Comparison of ENCODE assay signal across 15 cellular contexts in the genomic region with DNA sequence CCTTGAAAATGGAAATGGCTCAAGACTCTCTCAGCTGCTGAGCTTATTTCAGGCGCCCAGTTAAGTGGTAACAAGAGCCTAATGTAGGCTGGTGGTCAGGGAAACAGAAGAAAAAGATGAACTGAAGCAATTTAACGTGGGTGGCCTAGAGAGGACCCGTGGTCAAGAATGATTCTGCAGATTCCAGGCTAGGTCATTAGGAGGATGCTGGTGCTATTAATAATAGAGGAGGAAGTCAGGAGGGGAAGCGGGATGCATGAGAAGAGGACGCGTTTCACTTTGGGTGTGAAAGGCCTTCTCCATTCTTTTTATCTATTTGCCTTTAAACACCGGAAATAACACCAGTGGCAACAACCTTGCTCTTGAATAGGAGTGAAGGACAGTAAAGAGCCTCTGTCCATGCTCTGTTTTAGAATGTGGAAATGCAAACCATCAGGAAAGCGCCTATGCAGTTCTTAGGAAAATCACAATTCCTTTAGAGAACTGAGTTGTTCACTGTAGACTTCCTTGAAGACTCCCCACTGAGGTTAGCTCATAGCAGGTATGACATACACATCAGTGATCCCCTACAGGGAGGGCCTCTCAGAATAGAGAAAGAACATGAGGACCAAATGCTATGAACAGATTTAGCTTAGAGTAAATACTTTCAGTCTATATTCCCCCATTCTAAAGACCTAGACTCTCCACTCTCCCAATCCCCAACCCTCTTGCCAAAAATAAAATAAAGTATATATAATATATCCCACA. TPM values are rescaled to one million over a fixed set of nuclear protein-coding genes. Genes with fewer than 3 reads are reported as not detected.
DNase-seq lines count a peak whose midpoint lies in the region; ATAC-seq, FAIRE-seq and TF ChIP-seq lines count a peak whose summit lies in the region.
"Had no signal": no experiment of that assay in that cellular context is flagged by ENCODE, and none has a peak within 500 bp of the region (broad histone marks: within the 10 kb centered on the region; RNA-seq: fewer than 3 reads in every experiment).

No MANE protein-coding gene starts in this region.

- H3K9ac ChIP-seq in GM12878 (ENCODE audit: control insufficient read depth, insufficient read depth, low read length): no peak overlapping the region

- SMC1A ChIA-PET in GM12878 (lab: Charles Lee; ENCODE audit: uncharacterized antibody, unreplicated experiment): interaction anchor here (0.5 to 5.2 kb wide), 13 partner anchors 8 to 660 kb away, joined by 3 to 46 read pairs (median 3); partner anchors contain the start of genes IFIT1 and RNLS

- H3K27ac ChIP-seq in GM12878 (ENCODE audit: control insufficient read depth, insufficient read depth): peak overlapping the region; percentile 62
- H3K27ac ChIP-seq: colonic mucosa, testis had no signal

- H3K36me3 ChIP-seq in GM12878 (ENCODE audit: control insufficient read depth in 2 of 2, insufficient read depth in 2 of 2, low read length in 1 of 2): peaks cover 0 to 5% of the 10 kb centered on the region in 2 experiments; a peak in 1 of 4 replicates
- H3K36me3 ChIP-seq: colonic mucosa had no signal

- H3K27me3 ChIP-seq in GM12878 (replicated peaks in 1 of 2; ENCODE audit: control insufficient read depth in 2 of 2, insufficient read depth in 2 of 2, low read length in 1 of 2): no peaks in the 10 kb centered on the region
- H3K27me3 ChIP-seq: colonic mucosa, testis had no signal

- peak overlapping the region; percentile 41; the same call in 1 of the 2 replicates for H3K4me3 ChIP-seq in GM12878
- H3K4me3 ChIP-seq: colonic mucosa, skin epidermis, testis had no signal

- 9% methylated on average over 8 of the region's 8 CpGs for WGBS in GM12878 (ENCODE audit: insufficient coverage, insufficient replicate concordance, low lambda C conversion rate, missing lambda C conversion rate)

- POLR2A ChIA-PET in GM12878 (lab: Charles Lee): interaction anchor here (1.1 to 1.3 kb wide), 2 partner anchors 9 to 225 kb away, joined by 3 to 6 read pairs; partner anchors contain the start of gene LIPA

- TF ChIP-seq POLR2A in GM12892 (IDR thresholded peaks at IDR 0.05; ENCODE audit: low read depth, low read length) (no peak), GM12878 (IDR thresholded peaks at IDR 0.05; ENCODE audit: low read depth, low read length) (no peak)

- no peaks in the 10 kb centered on the region for H3K79me2 ChIP-seq in GM12878 (ENCODE audit: control insufficient read depth, insufficient read depth, low read length)

- RAD21 ChIA-PET in GM12878 (lab: Charles Lee; ENCODE audit: unreplicated experiment): interaction anchor here (0.5 to 3.0 kb wide), 13 partner anchors 8 to 313 kb away, joined by 3 to 18 read pairs (median 4); partner anchors contain the start of genes FAS and LIPA

- H3K4me1 ChIP-seq in GM12878 (ENCODE audit: control insufficient read depth, insufficient read depth, low read length): peaks cover 43% of the 10 kb centered on the region
- H3K4me1 ChIP-seq: testis had no signal

- H3K9me3 ChIP-seq in GM12878 (replicated peaks; ENCODE audit: control insufficient read depth, insufficient read depth, low read length): no peaks in the 10 kb centered on the region
- H3K9me3 ChIP-seq: colonic mucosa, testis had no signal

- BruUV-seq in GM12878 (replicated peaks; lab: Mats Ljungman, UMichigan): no TSS peak

- in situ Hi-C loops in GM12878 (cut with MboI): no loop called here

- intact Hi-C loops in GM12878 (cut with micrococcal nuclease; ENCODE audit: unreplicated experiment) (no loop called here), posterior cingulate gyrus (cut with DNase I) (no loop called here)

- CTCF ChIA-PET in GM12878 (lab: Yijun Ruan, JAX): interaction anchor here (0.6 to 7.3 kb wide), 14 partner anchors 8 to 313 kb away, joined by 3 to 92 read pairs (median 4); partner anchors contain the start of gene LIPA

- DNase-seq in GM12892 (ENCODE audit: insufficient read length) (no peak), GM12878 (ENCODE audit: low read depth, low spot score) (no peak), middle frontal gyrus (ENCODE audit: extremely low spot score, low spot score) (peak; percentile 2), DMS 273 (lab: John Stamatoyannopoulos, UW; ENCODE audit: unreplicated experiment) (no peak), hippocampal formation (lab: John Stamatoyannopoulos, UW) (no peak), posterior cingulate gyrus (no peak)
- DNase-seq: CD4-positive, CD25-positive, alpha-beta regulatory T cell; colonic mucosa; NCI-H1105; testis had no signal

- no peaks in the 10 kb centered on the region for H4K20me1 ChIP-seq in GM12878 (ENCODE audit: control insufficient read depth, insufficient read depth)

- ATAC-seq in HG02852 (IDR thresholded peaks at IDR 0.05; ENCODE audit: unreplicated experiment) (peak; percentile 36), GM12878 (peak; percentile 63), GM21619 (IDR thresholded peaks at IDR 0.05; ENCODE audit: unreplicated experiment) (no peak)

- H2AFZ ChIP-seq in GM12878 (ENCODE audit: control insufficient read depth, low read depth, low read length): no peak overlapping the region

- no peak for TF ChIP-seq CTCF in GM12878 (IDR thresholded peaks at IDR 0.05 in 2 of 3, conservative IDR thresholded peaks at IDR 0.05 in 1 of 3; ENCODE audit: control insufficient read depth in 2 of 3, extremely low read depth in 1 of 3, insufficient read depth in 1 of 3, low read depth in 3 of 3, low read length in 3 of 3)

- no peak for TF ChIP-seq RAD21 in GM12878 (IDR thresholded peaks at IDR 0.05; ENCODE audit: insufficient read depth, low read depth, low read length)

- FAIRE-seq in GM12892 (lab: Jason Lieb, UNC) (peak; percentile 87), GM12878 (lab: Jason Lieb, UNC) (no peak)
- FAIRE-seq: G401.6 had no signal

- TF ChIP-seq EP300 in GM12878 (IDR thresholded peaks at IDR 0.05; ENCODE audit: borderline replicate concordance in 1 of 2, control insufficient read depth in 1 of 2, low read depth in 2 of 2, low read length in 2 of 2): no peak

- H3K4me2 ChIP-seq in GM12878 (ENCODE audit: control insufficient read depth, insufficient read depth): peak overlapping the region; percentile 75

TF ChIP-seq in GM12878, 131 proteins besides CTCF, POLR2A, EP300 and RAD21 (continues in another document):
- no peak for TF ChIP-seq RAD51 (IDR thresholded peaks at IDR 0.05)

RNA-seq across cellular contexts. Expression of gene LIPA, which starts 8.6 kb away (rescaled TPM):
- 30.6 TPM for polyA plus RNA-seq in GM12892 (2012; ENCODE audit: missing spikeins)
- 17.4 and 21.2 TPM in 2 replicates for total RNA-seq in GM12878 (2013; cell fraction: nucleolus; rRNA removed)
- total RNA-seq in GM12878 (2014; rRNA removed) (33.0 and 44.9 TPM in 2 replicates), GM12878 (2014; rRNA removed; fragmentation: Illumina TruSeq; extraction: Trizol) (34.0 and 36.1 TPM in 2 replicates), GM12878 (2021) (32.3 and 33.8 TPM in 2 replicates)
- polyA plus RNA-seq in GM12878 (2011; ENCODE audit: low read depth): 23.6 TPM
- polyA plus RNA-seq in GM12878 (2011; rRNA removed) (43.0 and 59.4 TPM in 2 replicates), GM12878 (2014; fragmentation: Illumina TruSeq; extraction: Trizol) (46.5 and 64.2 TPM in 2 replicates), GM12878 (2014; fragmentation: Nextera tagmentation; extraction: Ambion mirVana) (10 to 100 TPM; 36.0 to 45.2 TPM), GM12878 (2014; rRNA removed) (25.7 and 31.1 TPM in 2 replicates), GM12878 (2016; fragmentation: Nextera tagmentation; extraction: Ambion mirVana) (10 to 100 TPM; 44.1 to 50.3 TPM)
- 16.0 and 19.6 TPM in 2 replicates for polyA plus RNA-seq in GM12878 (2011; cell fraction: cytosol; rRNA removed)
- 9.3 and 14.8 TPM in 2 replicates for polyA plus RNA-seq in GM12878 (2011; cell fraction: nucleus; rRNA removed)
- 21.3 and 29.5 TPM in 2 replicates for polyA plus RNA-seq in GM12878 (2012)
- polyA minus RNA-seq in GM12878 (2011; rRNA and poly(A)+ RNA removed): 28.2 and 37.3 TPM in 2 replicates
- polyA minus RNA-seq in GM12878 (2011; cell fraction: cytosol; rRNA and poly(A)+ RNA removed): 7.7 and 9.6 TPM in 2 replicates
- polyA minus RNA-seq in GM12878 (2011; cell fraction: nucleus; rRNA and poly(A)+ RNA removed): 3.4 and 5.4 TPM in 2 replicates

RNA-seq across cellular contexts. Expression of gene CH25H, which starts 35.9 kb away (rescaled TPM):
- not detected for polyA plus RNA-seq in GM12892 (2012; ENCODE audit: missing spikeins)
- not detected in 2 replicates for total RNA-seq in GM12878 (2013; cell fraction: nucleolus; rRNA removed)
- not detected in 2 replicates for total RNA-seq in GM12878 (2014; rRNA removed)
- not detected in 2 replicates for total RNA-seq in GM12878 (2014; rRNA removed; fragmentation: Illumina TruSeq; extraction: Trizol)
- total RNA-seq in GM12878 (2021): not detected in 2 replicates
- not detected for polyA plus RNA-seq in GM12878 (2011; ENCODE audit: low read depth)
- polyA plus RNA-seq in GM12878 (2011; rRNA removed): not detected in 2 replicates
- not detected in 2 replicates for polyA plus RNA-seq in GM12878 (2011; cell fraction: cytosol; rRNA removed)
- polyA plus RNA-seq in GM12878 (2011; cell fraction: nucleus; rRNA removed): not detected in 2 replicates
- not detected in 2 replicates for polyA plus RNA-seq in GM12878 (2012)
- not detected in 2 replicates for polyA plus RNA-seq in GM12878 (2014; fragmentation: Illumina TruSeq; extraction: Trizol)
- polyA plus RNA-seq in GM12878 (2014; fragmentation: Nextera tagmentation; extraction: Ambion mirVana): not detected
- polyA plus RNA-seq in GM12878 (2014; rRNA removed): not detected in 2 replicates
- polyA plus RNA-seq in GM12878 (2016; fragmentation: Nextera tagmentation; extraction: Ambion mirVana): not detected
- polyA minus RNA-seq in GM12878 (2011; rRNA and poly(A)+ RNA removed): not detected in 2 replicates
- not detected in 2 replicates for polyA minus RNA-seq in GM12878 (2011; cell fraction: cytosol; rRNA and poly(A)+ RNA removed)
- polyA minus RNA-seq in GM12878 (2011; cell fraction: nucleus; rRNA and poly(A)+ RNA removed): not detected in 2 replicates
- total RNA-seq: HT1080 had no signal

RNA-seq across cellular contexts. Expression of gene IFIT2, which starts 58.8 kb away (rescaled TPM):
- 9.1 TPM for polyA plus RNA-seq in GM12892 (2012; ENCODE audit: missing spikeins)
- 7.9 and 8.2 TPM in 2 replicates for total RNA-seq in GM12878 (2013; cell fraction: nucleolus; rRNA removed)
- total RNA-seq in GM12878 (2014; rRNA removed): 5.2 and 6.8 TPM in 2 replicates
- total RNA-seq in GM12878 (2014; rRNA removed; fragmentation: Illumina TruSeq; extraction: Trizol): 10.7 and 13.4 TPM in 2 replicates
- 7.1 and 9.0 TPM in 2 replicates for total RNA-seq in GM12878 (2021)
- 6.5 TPM for polyA plus RNA-seq in GM12878 (2011; ENCODE audit: low read depth)
- 9.4 and 15.7 TPM in 2 replicates for polyA plus RNA-seq in GM12878 (2011; rRNA removed)
- 3.3 and 3.7 TPM in 2 replicates for polyA plus RNA-seq in GM12878 (2011; cell fraction: cytosol; rRNA removed)
- 3.8 and 4.6 TPM in 2 replicates for polyA plus RNA-seq in GM12878 (2011; cell fraction: nucleus; rRNA removed)
- 6.9 and 13.1 TPM in 2 replicates for polyA plus RNA-seq in GM12878 (2012)
- polyA plus RNA-seq in GM12878 (2014; fragmentation: Illumina TruSeq; extraction: Trizol): 9.6 and 15.0 TPM in 2 replicates
- 10 to 100 TPM; 11.8 to 14.8 TPM for polyA plus RNA-seq in GM12878 (2014; fragmentation: Nextera tagmentation; extraction: Ambion mirVana)
- polyA plus RNA-seq in GM12878 (2014; rRNA removed): 5.0 and 8.1 TPM in 2 replicates
- polyA plus RNA-seq in GM12878 (2016; fragmentation: Nextera tagmentation; extraction: Ambion mirVana): 1 to 10 TPM; 9.8 to 9.9 TPM
- 5.8 and 7.8 TPM in 2 replicates for polyA minus RNA-seq in GM12878 (2011; rRNA and poly(A)+ RNA removed)
- 1.9 and 2.1 TPM in 2 replicates for polyA minus RNA-seq in GM12878 (2011; cell fraction: cytosol; rRNA and poly(A)+ RNA removed)
- 4.7 and 5.1 TPM in 2 replicates for polyA minus RNA-seq in GM12878 (2011; cell fraction: nucleus; rRNA and poly(A)+ RNA removed)
